Comparison of ENCODE assay signal across 21 cellular contexts in genomic region chr17:83074696-83075223, GRCh38. TPM values are rescaled to one million over a fixed set of nuclear protein-coding genes. Genes with fewer than 3 reads are reported as not detected.
DNase-seq lines count a peak whose midpoint lies in the region; ATAC-seq, FAIRE-seq and TF ChIP-seq lines count a peak whose summit lies in the region.
"Had no signal": no experiment of that assay in that cellular context is flagged by ENCODE, and none has a peak within 500 bp of the region (broad histone marks: within the 10 kb centered on the region; RNA-seq: fewer than 3 reads in every experiment).

No MANE protein-coding gene starts in this region.

- peaks cover 0 to 29% (median 9%) of the 10 kb centered on the region in 11 experiments; a peak in 11 of 22 replicates for H4K20me1 ChIP-seq in BLaER1 treated with 17β-estradiol and CSF1 and Interleukin-3, amounts not matched to agents 10 nM and 100 nM
- H4K20me1 ChIP-seq in smooth muscle cell (ENCODE audit: low read depth) = no peaks in the 10 kb centered on the region

- TF ChIP-seq CTCF in kidney (IDR thresholded peaks at IDR 0.05; ENCODE audit: borderline replicate concordance, extremely low read depth, insufficient read depth) (no peak), smooth muscle cell (IDR thresholded peaks at IDR 0.05; ENCODE audit: borderline replicate concordance, insufficient read depth, poor library complexity, severe bottlenecking) (no peak), gastroesophageal sphincter (IDR thresholded peaks at IDR 0.05) (no peak)

- DNase-seq in kidney (peak; percentile 79), smooth muscle cell (lab: John Stamatoyannopoulos, UW; ENCODE audit: unreplicated experiment) (no peak), urothelium cell line (ENCODE audit: low spot score) (no peak)
- DNase-seq: Caco-2; CD4-positive, alpha-beta T cell; DMS79; GDM1; GOT3; H7; IMR-90; KBM-7 had no signal

- TF ChIP-seq EP300 in gastroesophageal sphincter (IDR thresholded peaks at IDR 0.05) = no peak

- FAIRE-seq in kidney (lab: Jason Lieb, UNC) (no peak), urothelium cell line (lab: Jason Lieb, UNC) (peak; percentile 37)
- FAIRE-seq: D721Med, GM12892, GM18507 had no signal

- H3K79me2 ChIP-seq in smooth muscle cell (ENCODE audit: low read depth) = no peaks in the 10 kb centered on the region

- intact Hi-C loops in kidney (cut with DNase I) = no loop called here

- 95% methylated on average over 30 of the region's 34 CpGs for WGBS in smooth muscle cell (ENCODE audit: low lambda C conversion rate)
- WGBS in gastroesophageal sphincter (ENCODE audit: low coverage in 1 of 2), 2 donors = 88 to 89% methylated on average over 5 to 8 of the region's 34 CpGs

- H3K4me3 ChIP-seq in BLaER1 treated with 17β-estradiol and CSF1 and Interleukin-3, amounts not matched to agents 10 nM and 100 nM = no peak overlapping the region
- no peak overlapping the region for H3K4me3 ChIP-seq in kidney (ENCODE audit: low read length in 2 of 2)
- no peak overlapping the region for H3K4me3 ChIP-seq in smooth muscle cell
- no peak overlapping the region for H3K4me3 ChIP-seq in gastroesophageal sphincter

- ATAC-seq in gastroesophageal sphincter = no peak
- ATAC-seq in GM21515 (IDR thresholded peaks at IDR 0.05; ENCODE audit: unreplicated experiment) = no peak
- ATAC-seq in HG02642 (IDR thresholded peaks at IDR 0.05; ENCODE audit: poor library complexity, unreplicated experiment) = no peak
- ATAC-seq: HCT116 had no signal

- TF ChIP-seq POLR2A in gastroesophageal sphincter (IDR thresholded peaks at IDR 0.05) = no peak

- H3K9ac ChIP-seq in BLaER1 treated with 17β-estradiol and CSF1 and Interleukin-3, amounts not matched to agents 10 nM and 100 nM = peak overlapping the region in 2 of 11 experiments; percentile 3 to 19; a peak in 2 of 22 replicates
- H3K9ac ChIP-seq in kidney (ENCODE audit: low read length in 2 of 2) (no peak overlapping the region), smooth muscle cell (ENCODE audit: low read depth) (no peak overlapping the region)

- H3K27me3 ChIP-seq in BLaER1 treated with 17β-estradiol and CSF1 and Interleukin-3, amounts not matched to agents 10 nM and 100 nM = peaks cover 55 to 63% (median 61%) of the 10 kb centered on the region in 11 experiments
- H3K27me3 ChIP-seq in smooth muscle cell (ENCODE audit: low read depth) (no peaks in the 10 kb centered on the region), gastroesophageal sphincter (peaks cover 6% of the 10 kb centered on the region)

- no peak overlapping the region for H2AFZ ChIP-seq in smooth muscle cell (ENCODE audit: low read depth)

- H3K4me1 ChIP-seq in BLaER1 treated with 17β-estradiol and CSF1 and Interleukin-3, amounts not matched to agents 10 nM and 100 nM = peaks cover 56 to 71% (median 62%) of the 10 kb centered on the region in 10 experiments
- peaks cover 3 to 10% of the 10 kb centered on the region in 2 donors for H3K4me1 ChIP-seq in kidney (ENCODE audit: control insufficient read depth in 1 of 2, insufficient read depth in 1 of 2, low read depth in 1 of 2, low read length in 2 of 2)
- peaks cover 8% of the 10 kb centered on the region for H3K4me1 ChIP-seq in smooth muscle cell (ENCODE audit: low read depth)
- H3K4me1 ChIP-seq in gastroesophageal sphincter = peaks cover 0 to 22% (median 4%) of the 10 kb centered on the region in 3 donors

- H3K9me3 ChIP-seq in BLaER1 treated with 17β-estradiol and CSF1 and Interleukin-3, amounts not matched to agents 10 nM and 100 nM (replicated peaks in 1 of 11) = no peaks in the 10 kb centered on the region
- H3K9me3 ChIP-seq in kidney (ENCODE audit: control insufficient read depth in 1 of 2, low read length in 2 of 2) (no peaks in the 10 kb centered on the region), smooth muscle cell (replicated peaks; ENCODE audit: low read depth) (no peaks in the 10 kb centered on the region), gastroesophageal sphincter (no peaks in the 10 kb centered on the region)
- H3K9me3 ChIP-seq: Caco-2 had no signal

- H3K36me3 ChIP-seq in BLaER1 treated with 17β-estradiol and CSF1 and Interleukin-3, amounts not matched to agents 10 nM and 100 nM = no peaks in the 10 kb centered on the region
- H3K36me3 ChIP-seq in kidney (ENCODE audit: control insufficient read depth in 1 of 2, insufficient read depth in 2 of 2, low read length in 2 of 2) (no peaks in the 10 kb centered on the region), smooth muscle cell (ENCODE audit: low read depth) (no peaks in the 10 kb centered on the region), gastroesophageal sphincter (no peaks in the 10 kb centered on the region)

- no peaks in the 10 kb centered on the region for H3F3A ChIP-seq in smooth muscle cell (ENCODE audit: low read depth)

- H3K4me2 ChIP-seq in BLaER1 treated with 17β-estradiol and CSF1 and Interleukin-3, amounts not matched to agents 10 nM and 100 nM = peak overlapping the region; percentile 71 to 91 (median 83); a peak in 21 of 22 replicates
- no peak overlapping the region for H3K4me2 ChIP-seq in smooth muscle cell

- H3K27ac ChIP-seq in BLaER1 treated with 17β-estradiol and CSF1 and Interleukin-3, amounts not matched to agents 10 nM and 100 nM = no peak overlapping the region
- H3K27ac ChIP-seq in kidney (ENCODE audit: low read depth in 2 of 2, low read length in 2 of 2) (peak overlapping the region in 1 of 2 donors; percentile 53), smooth muscle cell (ENCODE audit: low read depth) (peak overlapping the region; percentile 10), gastroesophageal sphincter (no peak overlapping the region)
- H3K27ac ChIP-seq: C4-2B, HL-60 had no signal

RNA-seq across cellular contexts. Expression of gene METRNL, which starts 4.6 kb away (rescaled TPM):
- 61.5 TPM for total RNA-seq in kidney
- polyA plus RNA-seq in kidney (ENCODE audit: insufficient read depth, low read depth, low replicate concordance) = 107 TPM
- 48.3 and 55.6 TPM in 2 replicates for total RNA-seq in smooth muscle cell
- 98.1 and 101 TPM in 2 replicates for polyA plus RNA-seq in smooth muscle cell
- 10 to 100 TPM; 41.1 to 82.6 (median 66.3) TPM for total RNA-seq in gastroesophageal sphincter
